In the genomic region with DNA sequence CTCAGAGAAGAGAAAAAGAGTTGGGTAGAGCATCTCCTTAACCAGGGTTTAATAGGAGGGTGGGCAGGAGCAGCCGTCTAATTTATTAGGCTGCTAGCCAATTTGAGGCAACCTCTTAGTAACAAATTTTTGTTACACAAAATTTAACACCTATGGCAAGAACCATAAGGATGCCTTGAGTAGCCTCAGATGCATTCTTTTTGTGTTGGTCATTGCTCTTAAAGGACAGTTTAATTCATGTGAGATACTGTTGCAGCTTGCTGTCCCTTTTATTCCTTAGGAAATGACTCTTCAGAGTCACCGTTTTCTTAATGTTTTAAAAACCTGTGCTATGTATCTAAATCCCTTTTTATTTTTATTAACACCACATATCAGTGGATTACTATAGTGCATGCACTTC, we compare ENCODE assay signal across 18 cellular contexts.
"Had no signal": no experiment of that assay in that cellular context is flagged by ENCODE, and none has a peak within 500 bp of the region (broad histone marks: within the 10 kb centered on the region; RNA-seq: fewer than 3 reads in every experiment).

No MANE protein-coding gene starts in this region.

- H3K9me3 ChIP-seq: mucosa of descending colon had no signal

- H3K4me1 Mint-ChIP-seq: immature natural killer cell; naive thymus-derived CD8-positive, alpha-beta T cell had no signal

- H3K4me3 Mint-ChIP-seq: activated naive CD8-positive, alpha-beta T cell treated with anti-CD3 and anti-CD28 coated beads, Interleukin-2, amount 50 U/mL, for 24 hours; immature natural killer cell; naive thymus-derived CD8-positive, alpha-beta T cell; type B pancreatic cell had no signal

- DNase-seq: activated CD4-positive, alpha-beta T cell treated with anti-CD3 and anti-CD28 coated beads for 1 hour; activated CD4-positive, alpha-beta T cell treated with anti-CD3 and anti-CD28 coated beads, Interleukin-2, amount 50 U/mL, for 48 hours; activated naive CD4-positive, alpha-beta T cell treated with Interleukin-2 at 50 U/mL for 16 hours; activated naive CD8-positive, alpha-beta T cell treated with anti-CD3 and anti-CD28 coated beads, Interleukin-2, amount 50 U/mL, for 24 hours; central memory CD4-positive, alpha-beta T cell; cortex of kidney; effector CD8-positive, alpha-beta T cell; immature natural killer cell; left cardiac atrium; mucosa of descending colon; naive thymus-derived CD8-positive, alpha-beta T cell; right cardiac atrium; stimulated activated CD4-positive, alpha-beta T cell treated with anti-CD3 and anti-CD28 coated beads, Interleukin-12 subunit alpha, Interleukin-12 subunit beta, amount 100 ng/mL, for 4 hours; stimulated activated naive CD4-positive, alpha-beta T cell treated with Interleukin-2 at 50 U/mL for 16 hours; T-helper 9 cell had no signal

- H3K4me3 ChIP-seq: lung, mucosa of descending colon had no signal

- H3K9me3 Mint-ChIP-seq: activated naive CD8-positive, alpha-beta T cell treated with anti-CD3 and anti-CD28 coated beads, Interleukin-2, amount 50 U/mL, for 24 hours; immature natural killer cell; naive thymus-derived CD8-positive, alpha-beta T cell; type B pancreatic cell had no signal

- H3K36me3 Mint-ChIP-seq: immature natural killer cell; naive thymus-derived CD8-positive, alpha-beta T cell; type B pancreatic cell had no signal

- H3K27me3 Mint-ChIP-seq: progenitor cell of endocrine pancreas, type B pancreatic cell had no signal

- ATAC-seq: activated naive CD8-positive, alpha-beta T cell treated with anti-CD3 and anti-CD28 coated beads, Interleukin-2, amount 50 U/mL, for 24 hours; mucosa of descending colon; naive thymus-derived CD8-positive, alpha-beta T cell; right cardiac atrium had no signal
